ENCODE assay signal across 13 cellular contexts in the genomic region with DNA sequence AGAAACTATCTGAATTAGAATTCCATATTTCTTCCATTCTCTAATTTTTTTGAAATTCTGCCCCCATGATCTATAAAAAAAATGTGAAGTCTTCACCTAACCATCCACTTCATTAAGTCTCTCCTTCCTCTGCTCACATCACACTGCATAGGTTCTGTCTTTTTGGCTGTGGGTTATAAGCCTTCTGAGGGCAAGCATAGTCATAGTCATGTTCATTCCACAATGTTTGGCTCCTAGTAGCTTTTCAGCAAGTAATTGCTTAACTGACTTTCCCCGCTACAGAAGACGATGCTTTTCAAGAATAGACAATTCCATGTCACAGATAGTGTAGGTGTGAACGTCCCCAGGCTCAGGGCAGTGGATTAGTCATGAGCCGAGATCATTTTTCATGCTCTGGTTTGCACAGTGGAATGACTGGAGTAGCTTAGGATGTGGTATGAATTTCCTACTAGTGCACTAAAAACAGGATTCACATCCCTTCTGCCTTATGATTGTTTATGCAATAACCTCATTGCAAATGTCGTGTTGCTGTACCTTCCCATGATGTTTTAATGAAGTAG. TPM values are rescaled to one million over a fixed set of nuclear protein-coding genes. Genes with fewer than 3 reads are reported as not detected.
DNase-seq lines count a peak whose midpoint lies in the region; ATAC-seq, FAIRE-seq and TF ChIP-seq lines count a peak whose summit lies in the region.
"Had no signal": no experiment of that assay in that cellular context is flagged by ENCODE, and none has a peak within 500 bp of the region (broad histone marks: within the 10 kb centered on the region; RNA-seq: fewer than 3 reads in every experiment).

No MANE protein-coding gene starts in this region.

- H3K9me3 ChIP-seq in PC-3 (ENCODE audit: low read length) = no peaks in the 10 kb centered on the region
- no peaks in the 10 kb centered on the region for H3K9me3 ChIP-seq in psoas muscle
- H3K9me3 ChIP-seq: A549, MG63 had no signal

- peak overlapping the region; percentile 93 for H3K27ac Mint-ChIP-seq in activated CD4-positive, alpha-beta T cell treated with anti-CD3 and anti-CD28 coated beads for 36 hours
- H3K27ac Mint-ChIP-seq in effector memory CD8-positive, alpha-beta T cell = peak overlapping the region; percentile 62 to 84

- BruUV-seq in PC-3 (replicated peaks; lab: Mats Ljungman, UMichigan) = no TSS peak

- no peak for FAIRE-seq in GM12892 (lab: Jason Lieb, UNC)
- FAIRE-seq: A549 had no signal

- DNase-seq in activated CD4-positive, alpha-beta T cell treated with anti-CD3 and anti-CD28 coated beads for 36 hours = no peak
- DNase-seq in activated CD4-positive, alpha-beta T cell treated with anti-CD3 and anti-CD28 coated beads, Interleukin-2, amount 50 U/mL, for 4 hours = no peak
- peak; percentile 76 for DNase-seq in PC-3
- DNase-seq in effector memory CD8-positive, alpha-beta T cell = no peak
- DNase-seq in psoas muscle = no peak
- no peak for DNase-seq in GM12892 (ENCODE audit: insufficient read length)
- DNase-seq in SHP77 (lab: John Stamatoyannopoulos, UW) = no peak
- DNase-seq: MG63 had no signal

- no peaks in the 10 kb centered on the region for H4K20me1 ChIP-seq in PC-3 (ENCODE audit: low read length)

- peaks cover 12% of the 10 kb centered on the region for H3F3A ChIP-seq in PC-3 (ENCODE audit: low read length, unreplicated experiment)

- H3K27me3 Mint-ChIP-seq in activated CD4-positive, alpha-beta T cell treated with anti-CD3 and anti-CD28 coated beads for 36 hours = no peaks in the 10 kb centered on the region
- H3K27me3 Mint-ChIP-seq in effector memory CD8-positive, alpha-beta T cell = no peaks in the 10 kb centered on the region

- no peak overlapping the region; the same call in 1 of the 2 replicates for H3K9ac ChIP-seq in PC-3 (ENCODE audit: low read length)

- H3K4me2 ChIP-seq in PC-3 (ENCODE audit: low read length) = no peak overlapping the region; the same call in 1 of the 2 replicates
- H3K4me2 ChIP-seq: A549 had no signal

- H3K9me2 ChIP-seq in PC-3 (replicated peaks; ENCODE audit: low read length) = no peaks in the 10 kb centered on the region

- no peaks in the 10 kb centered on the region for H3K36me3 Mint-ChIP-seq in activated CD4-positive, alpha-beta T cell treated with anti-CD3 and anti-CD28 coated beads for 36 hours (ENCODE audit: low read depth)
- peaks cover 3% of the 10 kb centered on the region for H3K36me3 Mint-ChIP-seq in effector memory CD8-positive, alpha-beta T cell (ENCODE audit: insufficient read depth)

- ATAC-seq in activated CD4-positive, alpha-beta T cell treated with anti-CD3 and anti-CD28 coated beads for 36 hours = no peak
- ATAC-seq in PC-3 = peak; percentile 66
- no peak for ATAC-seq in effector memory CD8-positive, alpha-beta T cell (replicated peaks)
- ATAC-seq in psoas muscle = peak; percentile 20 to 72 (median 66)
- ATAC-seq in GM19328 (IDR thresholded peaks at IDR 0.05; ENCODE audit: unreplicated experiment) = no peak
- ATAC-seq: A549, sciatic nerve had no signal

- H3K27me3 ChIP-seq in PC-3 (ENCODE audit: low read length) (no peaks in the 10 kb centered on the region), psoas muscle (ENCODE audit: insufficient read depth in 3 of 3, low read length in 2 of 3) (no peaks in the 10 kb centered on the region)
- H3K27me3 ChIP-seq: MG63 had no signal

- peak overlapping the region; percentile 98 for H3K27ac ChIP-seq in PC-3 (ENCODE audit: low read length)
- no peak overlapping the region for H3K27ac ChIP-seq in psoas muscle
- H3K27ac ChIP-seq: A549, VCaP had no signal

- CTCF ChIA-PET in activated CD4-positive, alpha-beta T cell treated with anti-CD3 and anti-CD28 coated beads for 36 hours (lab: Charles Lee) = interaction anchor here (0.5 to 1.6 kb wide), 6 partner anchors 23 to 117 kb away, joined by 3 to 9 read pairs (median 4); no protein-coding TSS in a partner anchor
- CTCF ChIA-PET in PC-3 (lab: Charles Lee) = no interaction called here

- WGBS in psoas muscle, 3 donors = 34 to 47% (median 35%) methylated on average over 5 of the region's 5 CpGs

- intact Hi-C loops in activated CD4-positive, alpha-beta T cell treated with anti-CD3 and anti-CD28 coated beads for 36 hours (cut with DNase I, micrococcal nuclease) = loop anchor here in 1 of 2 experiments (5.0 kb wide), 2 partner anchors 118 to 263 kb away; no protein-coding TSS in a partner anchor
- intact Hi-C loops in PC-3 (cut with micrococcal nuclease) (loop anchor here (2.0 kb wide), 1 partner anchor 17 kb away; no protein-coding TSS in a partner anchor), psoas muscle (cut with DNase I) (loop anchor here (5.0 to 10.0 kb wide), 4 partner anchors 48 to 193 kb away; a partner anchor contains a TSS)

- H2AFZ ChIP-seq in PC-3 (ENCODE audit: low read length) = no peak overlapping the region

- no peak for TF ChIP-seq POLR2A in GM12892 (IDR thresholded peaks at IDR 0.05; ENCODE audit: low read depth, low read length)

- POLR2A ChIA-PET in activated CD4-positive, alpha-beta T cell treated with anti-CD3 and anti-CD28 coated beads for 36 hours (lab: Charles Lee) = interaction anchor here (1.1 to 1.4 kb wide), 4 partner anchors 45 to 195 kb away, joined by 4 to 11 read pairs (median 9); no protein-coding TSS in a partner anchor
- POLR2A ChIA-PET in PC-3 (lab: Charles Lee; ENCODE audit: unreplicated experiment) = no interaction called here

- peaks cover 40% of the 10 kb centered on the region for H3K4me1 Mint-ChIP-seq in activated CD4-positive, alpha-beta T cell treated with anti-CD3 and anti-CD28 coated beads for 36 hours
- peaks cover 25 to 35% of the 10 kb centered on the region in 2 donors for H3K4me1 Mint-ChIP-seq in effector memory CD8-positive, alpha-beta T cell (ENCODE audit: low read depth in 2 of 2)

- H3K4me1 ChIP-seq in PC-3 (ENCODE audit: insufficient read depth, low read length) (peaks cover 53% of the 10 kb centered on the region), psoas muscle (peaks cover 24% of the 10 kb centered on the region)

- TF ChIP-seq CTCF in PC-3 (conservative IDR thresholded peaks at IDR 0.05; ENCODE audit: low read depth, low read length) (no peak), psoas muscle (IDR thresholded peaks at IDR 0.05) (no peak)

- H3K36me3 ChIP-seq in PC-3 (ENCODE audit: low read depth, low read length) (no peaks in the 10 kb centered on the region), psoas muscle (ENCODE audit: insufficient read depth in 1 of 2, low read depth in 1 of 2) (no peaks in the 10 kb centered on the region)
- H3K36me3 ChIP-seq: MG63 had no signal

- H3K9me3 Mint-ChIP-seq in activated CD4-positive, alpha-beta T cell treated with anti-CD3 and anti-CD28 coated beads for 36 hours (ENCODE audit: low read depth) = peaks cover 2% of the 10 kb centered on the region
- H3K9me3 Mint-ChIP-seq in effector memory CD8-positive, alpha-beta T cell = no peaks in the 10 kb centered on the region
- H3K9me3 Mint-ChIP-seq: nephron had no signal

- H3K79me2 ChIP-seq in PC-3 (ENCODE audit: low read length) = peaks cover 10% of the 10 kb centered on the region

- H3K4me3 ChIP-seq in PC-3 (ENCODE audit: low read length) = no peak overlapping the region
- no peak overlapping the region for H3K4me3 ChIP-seq in psoas muscle
- H3K4me3 ChIP-seq: A549, MG63 had no signal

- H3K4me3 Mint-ChIP-seq in activated CD4-positive, alpha-beta T cell treated with anti-CD3 and anti-CD28 coated beads for 36 hours = no peak overlapping the region
- peak overlapping the region; percentile 36 to 61 for H3K4me3 Mint-ChIP-seq in effector memory CD8-positive, alpha-beta T cell
- H3K4me3 Mint-ChIP-seq: nephron had no signal

RNA-seq across cellular contexts. Expression of a gene that starts 29.1 kb away (rescaled TPM):
- 10 to 100 TPM; 41.6 to 42.3 TPM for total RNA-seq in activated CD4-positive, alpha-beta T cell treated with anti-CD3 and anti-CD28 coated beads for 36 hours
- total RNA-seq in PC-3 (2014; rRNA removed) (92.2 and 114 TPM in 2 replicates), psoas muscle (10 to 100 TPM; 26.5 to 53.3 (median 41.3) TPM)
- polyA plus RNA-seq in psoas muscle = 10 to 100 TPM; 38.0 to 73.9 (median 56.4) TPM
- 24.3 TPM for polyA plus RNA-seq in GM12892 (2012; ENCODE audit: missing spikeins)

RNA-seq across cellular contexts. Expression of a gene that starts 43.5 kb away (rescaled TPM):
- under 1 TPM; 0.12 to 0.16 TPM for total RNA-seq in activated CD4-positive, alpha-beta T cell treated with anti-CD3 and anti-CD28 coated beads for 36 hours
- 0.11 and 0.23 TPM in 2 replicates for total RNA-seq in PC-3 (2014; rRNA removed)
- total RNA-seq in psoas muscle = 10 to 100 TPM in 1 of 4 donors, 1 to 10 TPM in 3; 1.2 to 23.4 (median 2.2) TPM
- polyA plus RNA-seq in psoas muscle = 100 to 1,000 TPM in 1 of 3 donors, 10 to 100 TPM in 1, under 1 TPM in 1; 0.09 to 143 (median 30.0) TPM
- 0.06 TPM for polyA plus RNA-seq in GM12892 (2012; ENCODE audit: missing spikeins)

RNA-seq across cellular contexts. Expression of a gene that starts 47.4 kb away (rescaled TPM):
- 100 to 1,000 TPM; 200 to 243 TPM for total RNA-seq in activated CD4-positive, alpha-beta T cell treated with anti-CD3 and anti-CD28 coated beads for 36 hours
- total RNA-seq in PC-3 (2014; rRNA removed) (78.7 and 133 TPM in 2 replicates), psoas muscle (10 to 100 TPM; 10.2 to 62.0 (median 52.2) TPM)
- 100 to 1,000 TPM in 1 of 3 donors, 10 to 100 TPM in 2; 28.1 to 131 (median 33.4) TPM for polyA plus RNA-seq in psoas muscle
- polyA plus RNA-seq in GM12892 (2012; ENCODE audit: missing spikeins) = 7.5 TPM

Comparison
In these comparisons a context has a peak if more than half of its experiments do, and no peak if none do; other contexts are left out.
1. ATAC-seq: peak in PC-3 (single experiment) and psoas muscle (4 of 4); none in activated CD4-positive, alpha-beta T cell treated with anti-CD3 and anti-CD28 coated beads for 36 hours (single experiment), effector memory CD8-positive, alpha-beta T cell (single experiment) and GM19328 (single experiment).